Comparison of ENCODE assay signal across 15 cellular contexts in genomic region chr10:12730809-12731519, GRCh38.
DNase-seq lines count a peak whose midpoint lies in the region; ATAC-seq, FAIRE-seq and TF ChIP-seq lines count a peak whose summit lies in the region.
"Had no signal": no experiment of that assay in that cellular context is flagged by ENCODE, and none has a peak within 500 bp of the region (broad histone marks: within the 10 kb centered on the region; RNA-seq: fewer than 3 reads in every experiment).

No MANE protein-coding gene starts in this region.

- H3K27me3 ChIP-seq in heart left ventricle (no peaks in the 10 kb centered on the region), thyroid gland (no peaks in the 10 kb centered on the region)

- H3K9me3 ChIP-seq in KOPT-K1 (ENCODE audit: insufficient read depth, low read length, poor library complexity, severe bottlenecking): no peaks in the 10 kb centered on the region
- H3K9me3 ChIP-seq in heart left ventricle: no peaks in the 10 kb centered on the region
- H3K9me3 ChIP-seq in thyroid gland: no peaks in the 10 kb centered on the region
- H3K9me3 ChIP-seq: thoracic aorta had no signal

- DNase-seq in GM18507 (ENCODE audit: extremely low spot score, insufficient read length, low read depth): no peak
- no peak for DNase-seq in heart left ventricle
- DNase-seq in thyroid gland: peak in 1 of 2 donors; percentile 22
- no peak for DNase-seq in C1 segment of cervical spinal cord (lab: John Stamatoyannopoulos, UW)
- no peak for DNase-seq in central memory CD4-positive, alpha-beta T cell
- DNase-seq in COR-L47 (lab: John Stamatoyannopoulos, UW): no peak
- DNase-seq: activated CD8-positive, alpha-beta memory T cell treated with anti-CD3 and anti-CD28 coated beads, Interleukin-2, amount 10 ng/mL, durations not matched to agents 7 days and 5 days; effector CD8-positive, alpha-beta T cell; EL; islet precursor cell; NCI-H1930; NCI-H526; T-cell had no signal

- H3K27ac ChIP-seq in KOPT-K1 (ENCODE audit: low read depth, low read length, poor library complexity, severe bottlenecking) (peak overlapping the region; percentile 2), heart left ventricle (peak overlapping the region in 8 of 12 donors; percentile 2 to 50 (median 42)), thyroid gland (peak overlapping the region in 2 of 3 donors; percentile 17 to 39)
- H3K27ac ChIP-seq: thoracic aorta had no signal

- peak overlapping the region in 7 of 12 donors; percentile 2 to 35 (median 24) for H3K4me3 ChIP-seq in heart left ventricle
- no peak overlapping the region for H3K4me3 ChIP-seq in thyroid gland (replicated peaks in 1 of 3)
- H3K4me3 ChIP-seq: thoracic aorta had no signal

- TF ChIP-seq CTCF in heart left ventricle (IDR thresholded peaks at IDR 0.05) (no peak), thyroid gland (IDR thresholded peaks at IDR 0.05) (no peak)

- peak; percentile 48 for FAIRE-seq in GM18507 (lab: Jason Lieb, UNC)

- TF ChIP-seq POLR2A in heart left ventricle (IDR thresholded peaks at IDR 0.05): no peak
- no peak for TF ChIP-seq POLR2A in thyroid gland (IDR thresholded peaks at IDR 0.05)

- peak in 3 of 4 donors; percentile 34 to 79 (median 55) for ATAC-seq in heart left ventricle
- ATAC-seq: activated CD8-positive, alpha-beta memory T cell treated with anti-CD3 and anti-CD28 coated beads, Interleukin-2, amount 10 ng/mL, durations not matched to agents 7 days and 5 days; T-cell had no signal

- H3K36me3 ChIP-seq in KOPT-K1 (ENCODE audit: insufficient read depth, low read length) (no peaks in the 10 kb centered on the region), heart left ventricle (no peaks in the 10 kb centered on the region), thyroid gland (no peaks in the 10 kb centered on the region)
- H3K36me3 ChIP-seq: thoracic aorta had no signal

- intact Hi-C loops in heart left ventricle (cut with DNase I) (no loop called here), thyroid gland (cut with DNase I) (no loop called here)

- 74 to 79% (median 77%) methylated on average over 9 of the region's 9 CpGs for WGBS in heart left ventricle, 4 donors
- 51 to 53% methylated on average over 9 of the region's 9 CpGs for WGBS in thyroid gland, 2 donors

- H3K4me1 ChIP-seq in heart left ventricle (peaks cover 0 to 13% (median 0%) of the 10 kb centered on the region in 12 donors), thyroid gland (peaks cover 0 to 12% of the 10 kb centered on the region in 2 donors)

Comparison
In these comparisons a context has a peak if more than half of its experiments do, and no peak if none do; other contexts are left out.
1. H3K4me3 ChIP-seq: peak in heart left ventricle (7 of 12); none in thyroid gland (0 of 3).
2. Peak in every context shown above with its lines, with median percentiles within 50 percentile points of each other: H3K27ac ChIP-seq.